ENCODE assay signal across 8 cellular contexts in genomic region chr13:29369060-29369743, GRCh38.
DNase-seq lines count a peak whose midpoint lies in the region; ATAC-seq and TF ChIP-seq lines count a peak whose summit lies in the region.

No MANE protein-coding gene starts in this region.

- WGBS in SK-N-SH (ENCODE audit: low lambda C conversion rate), result 2% methylated on average over 8 of the region's 8 CpGs

- no peak overlapping the region for H3K4me2 ChIP-seq in DND-41 (ENCODE audit: insufficient read depth, low read length)
- no peak overlapping the region for H3K4me2 ChIP-seq in Karpas-422 (ENCODE audit: low read depth, low read length, poor library complexity, severe bottlenecking)
- H3K4me2 ChIP-seq in SK-N-SH, result no peak overlapping the region

- no peaks in the 10 kb centered on the region for H3F3A ChIP-seq in SK-N-SH (replicated peaks; ENCODE audit: insufficient read depth)

- POLR2A ChIA-PET in SK-N-SH (lab: Yijun Ruan, JAX), result no interaction called here

- no peak for TF ChIP-seq EP300 in SK-N-SH (IDR thresholded peaks at IDR 0.05; ENCODE audit: borderline replicate concordance in 1 of 2, low read depth in 1 of 2, low read length in 1 of 2)

- H4K20me1 ChIP-seq in DND-41 (ENCODE audit: insufficient read depth, low read length) (no peaks in the 10 kb centered on the region), Karpas-422 (ENCODE audit: insufficient read depth, low read depth, low read length) (no peaks in the 10 kb centered on the region), SK-N-SH (ENCODE audit: insufficient read depth) (no peaks in the 10 kb centered on the region)

- 0 out of 2 replicates have a peak, but pooled peaks cover 6% of the 10 kb centered on the region for H3K79me2 ChIP-seq in DND-41 (ENCODE audit: insufficient read depth, low read length)
- H3K79me2 ChIP-seq in Karpas-422 (ENCODE audit: low read length), result no peaks in the 10 kb centered on the region
- no peaks in the 10 kb centered on the region for H3K79me2 ChIP-seq in SK-N-SH (ENCODE audit: insufficient read depth)

- H3K9ac ChIP-seq in DND-41 (ENCODE audit: low read depth, low read length), result no peak overlapping the region
- no peak overlapping the region for H3K9ac ChIP-seq in Karpas-422 (ENCODE audit: low read length)
- no peak overlapping the region for H3K9ac ChIP-seq in SK-N-SH

- H3K27ac ChIP-seq in DND-41 (ENCODE audit: low read length), result no peak overlapping the region
- no peak overlapping the region for H3K27ac ChIP-seq in Karpas-422 (ENCODE audit: low read length)
- H3K27ac ChIP-seq in SK-N-SH (ENCODE audit: low read depth in 2 of 2, low read length in 1 of 2), result no peak overlapping the region

- H3K4me1 Mint-ChIP-seq in progenitor cell of endocrine pancreas (ENCODE audit: low read depth), result no peaks in the 10 kb centered on the region

- H3K4me3 ChIP-seq in DND-41 (ENCODE audit: low read depth in 1 of 2, low read length in 2 of 2) (no peak overlapping the region), Karpas-422 (ENCODE audit: low read length) (no peak overlapping the region), SK-N-SH (ENCODE audit: low read depth in 2 of 2, low read length in 1 of 2) (no peak overlapping the region; a peak in 1 of 4 replicates)

- CTCF ChIA-PET in SK-N-SH (lab: Yijun Ruan, JAX), result interaction anchor here (0.6 to 3.1 kb wide), 17 partner anchors 9 to 579 kb away, joined by 3 to 17 read pairs (median 4); partner anchors contain the start of gene MTUS2

- DNase-seq in DND-41 (peak; percentile 42), Karpas-422 (peak; percentile 81), SK-N-SH (peak; percentile 39), fibroblast of the conjunctiva (ENCODE audit: low read depth) (peak; percentile 30), progenitor cell of endocrine pancreas (ENCODE audit: low spot score, unreplicated experiment) (no peak)
- DNase-seq in activated T-cell treated with anti-CD3 and anti-CD28 coated beads, Interleukin-2, amount 50 U/mL, for 48 hours, result no peak

- H3K27me3 Mint-ChIP-seq in progenitor cell of endocrine pancreas, result peaks cover 15% of the 10 kb centered on the region

- H3K27me3 ChIP-seq in DND-41 (ENCODE audit: insufficient read depth, low read length, poor library complexity) (no peaks in the 10 kb centered on the region), Karpas-422 (ENCODE audit: low read length) (no peaks in the 10 kb centered on the region), SK-N-SH (ENCODE audit: insufficient read depth) (peaks cover 20% of the 10 kb centered on the region)

- H2AFZ ChIP-seq in DND-41 (ENCODE audit: low read depth, low read length) (no peak overlapping the region), Karpas-422 (ENCODE audit: low read length) (no peak overlapping the region), SK-N-SH (ENCODE audit: low read depth) (no peak overlapping the region)

- peaks cover 15% of the 10 kb centered on the region for H3K9me3 ChIP-seq in DND-41 (ENCODE audit: insufficient read depth, low read length, severe bottlenecking)
- H3K9me3 ChIP-seq in Karpas-422 (ENCODE audit: low read length), result no peaks in the 10 kb centered on the region
- 0 out of 2 replicates have a peak, but pooled peaks cover 3% of the 10 kb centered on the region for H3K9me3 ChIP-seq in SK-N-SH

- no peak overlapping the region for H3K4me3 Mint-ChIP-seq in progenitor cell of endocrine pancreas (ENCODE audit: low read depth)

- H3K9me2 ChIP-seq in Karpas-422 (replicated peaks; ENCODE audit: insufficient read depth, low read length) (no peaks in the 10 kb centered on the region), SK-N-SH (no peaks in the 10 kb centered on the region)

- ATAC-seq in DND-41 (ENCODE audit: insufficient read depth, low read depth) (peak; percentile 80), HG03108 (IDR thresholded peaks at IDR 0.05; ENCODE audit: unreplicated experiment) (no peak), HG03521 (IDR thresholded peaks at IDR 0.05; ENCODE audit: unreplicated experiment) (no peak)

- H3K36me3 Mint-ChIP-seq in progenitor cell of endocrine pancreas (ENCODE audit: insufficient read depth), result peaks cover 5% of the 10 kb centered on the region

- H3K27ac Mint-ChIP-seq in progenitor cell of endocrine pancreas, result no peak overlapping the region

- peaks cover 6% of the 10 kb centered on the region for H3K9me3 Mint-ChIP-seq in progenitor cell of endocrine pancreas (ENCODE audit: low read depth)

- TF ChIP-seq CTCF in DND-41 (IDR thresholded peaks at IDR 0.05; ENCODE audit: borderline replicate concordance, extremely low read depth, low read length, poor library complexity, severe bottlenecking) (peak; percentile 64), SK-N-SH (IDR thresholded peaks at IDR 0.05) (peak; percentile 67), progenitor cell of endocrine pancreas (IDR thresholded peaks at IDR 0.05; ENCODE audit: unreplicated experiment) (peak; percentile 74)

- H3K4me1 ChIP-seq in DND-41 (ENCODE audit: insufficient read depth, low read length) (no peaks in the 10 kb centered on the region), Karpas-422 (ENCODE audit: low read length) (no peaks in the 10 kb centered on the region), SK-N-SH (ENCODE audit: control insufficient read depth in 1 of 2, insufficient read depth in 2 of 2, low read depth in 1 of 2, low read length in 1 of 2) (no peaks in the 10 kb centered on the region)

- H3K36me3 ChIP-seq in DND-41 (ENCODE audit: insufficient read depth, low read length) (peaks cover 71% of the 10 kb centered on the region), Karpas-422 (ENCODE audit: insufficient read depth, low read length) (no peaks in the 10 kb centered on the region), SK-N-SH (replicated peaks in 1 of 2; ENCODE audit: control insufficient read depth in 1 of 2, insufficient read depth in 2 of 2, low read length in 1 of 2) (no peaks in the 10 kb centered on the region)

- TF ChIP-seq RAD21 in SK-N-SH (IDR thresholded peaks at IDR 0.05; ENCODE audit: low read length), result peak; percentile 77

TF ChIP-seq in SK-N-SH, 30 proteins besides CTCF, POLR2A, EP300 and RAD21:
- TF ChIP-seq ZBTB33 (IDR thresholded peaks at IDR 0.05; ENCODE audit: borderline replicate concordance, low read depth) (no peak), RXRA (IDR thresholded peaks at IDR 0.05; ENCODE audit: borderline replicate concordance, low read depth) (no peak), NRF1 (IDR thresholded peaks at IDR 0.05; ENCODE audit: low read depth, low read length) (no peak), USF1 (IDR thresholded peaks at IDR 0.05; ENCODE audit: borderline replicate concordance, low read depth) (no peak), FOSL2 (IDR thresholded peaks at IDR 0.05; ENCODE audit: borderline replicate concordance, low read depth) (no peak), GABPA (IDR thresholded peaks at IDR 0.05; ENCODE audit: low read depth) (no peak), SMC3 (IDR thresholded peaks at IDR 0.05; ENCODE audit: low read depth, low read length) (peak; percentile 35; the same call in 1 of the 2 replicates), YY1 (IDR thresholded peaks at IDR 0.05; ENCODE audit: low read depth) (no peak)

Comparison
In these comparisons a context has a peak if more than half of its experiments do, and no peak if none do; other contexts are left out.
1. DNase-seq: peak in DND-41 (single experiment), Karpas-422 (single experiment), SK-N-SH (single experiment) and fibroblast of the conjunctiva (single experiment); none in progenitor cell of endocrine pancreas (single experiment) and activated T-cell treated with anti-CD3 and anti-CD28 coated beads, Interleukin-2, amount 50 U/mL, for 48 hours (0 of 2).
2. Peak in every context shown above with its lines, with median percentiles within 50 percentile points of each other: CTCF ChIP-seq.